Comparison of ENCODE assay signal across 11 cellular contexts in the genomic region with DNA sequence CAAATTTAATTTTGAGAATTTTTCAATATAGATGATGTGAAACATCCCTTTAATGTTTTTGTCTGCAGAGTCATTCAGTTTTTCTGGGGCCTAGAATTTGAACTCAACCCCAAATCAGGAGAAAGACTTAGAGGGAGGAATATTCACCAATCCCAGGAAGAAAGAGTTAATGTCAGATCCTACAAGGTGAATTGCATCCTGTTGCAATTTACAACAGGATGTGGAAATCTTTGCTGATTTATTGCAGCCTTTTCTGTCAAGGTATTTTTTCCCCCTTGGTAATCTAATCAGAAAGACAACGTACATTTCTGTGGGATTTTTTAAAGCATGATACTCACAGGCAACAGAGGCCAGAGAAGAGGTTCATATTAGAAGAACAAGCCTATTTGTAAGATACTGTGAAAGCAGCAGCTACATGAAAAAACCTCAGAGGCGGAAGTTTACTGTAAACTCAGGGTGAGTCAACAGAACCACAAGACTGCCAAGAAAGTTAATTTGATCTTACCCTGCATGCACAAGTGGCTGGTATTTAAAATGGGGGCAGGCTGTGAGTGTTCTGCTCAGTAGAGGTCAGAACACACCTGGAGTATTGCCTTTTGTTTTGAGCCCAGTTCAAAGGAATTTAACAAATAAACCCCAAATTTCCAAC.
DNase-seq lines count a peak whose midpoint lies in the region; ATAC-seq and TF ChIP-seq lines count a peak whose summit lies in the region.
"Had no signal": no experiment of that assay in that cellular context is flagged by ENCODE, and none has a peak within 500 bp of the region (broad histone marks: within the 10 kb centered on the region; RNA-seq: fewer than 3 reads in every experiment).

No MANE protein-coding gene starts in this region.

- intact Hi-C loops in upper lobe of right lung (cut with DNase I), result no loop called here

- peak; percentile 39 for TF ChIP-seq CTCF in foreskin keratinocyte (conservative IDR thresholded peaks at IDR 0.05)
- no peak for TF ChIP-seq CTCF in upper lobe of right lung (IDR thresholded peaks at IDR 0.05)
- no peak for TF ChIP-seq CTCF in glutamatergic neuron (IDR thresholded peaks at IDR 0.05; ENCODE audit: partially characterized antibody, unreplicated experiment)

- H3K27me3 Mint-ChIP-seq in activated naive CD8-positive, alpha-beta T cell, result no peaks in the 10 kb centered on the region
- H3K27me3 Mint-ChIP-seq in activated naive CD8-positive, alpha-beta T cell treated with anti-CD3 and anti-CD28 coated beads for 36 hours, result no peaks in the 10 kb centered on the region
- H3K27me3 Mint-ChIP-seq in T-helper 1 cell treated with Interleukin-12 subunit alpha and Interleukin-12 subunit beta and Interleukin-4 antibody, amounts not matched to agents 30 μg/mL and 1 μg/mL, for 36 hours (ENCODE audit: low read depth), result peaks cover 14% of the 10 kb centered on the region
- no peaks in the 10 kb centered on the region for H3K27me3 Mint-ChIP-seq in glutamatergic neuron (ENCODE audit: unreplicated experiment)
- H3K27me3 Mint-ChIP-seq: stimulated activated memory B cell treated with anti-CD40 and anti-IgM and Interleukin-4, amounts not matched to agents 10 μg/mL and 1 μg/mL and 100 μg/mL, for 72 hours had no signal

- H3K27ac Mint-ChIP-seq in activated naive CD8-positive, alpha-beta T cell, result peak overlapping the region; percentile 7
- no peak overlapping the region for H3K27ac Mint-ChIP-seq in activated naive CD8-positive, alpha-beta T cell treated with anti-CD3 and anti-CD28 coated beads for 36 hours
- H3K27ac Mint-ChIP-seq in T-helper 1 cell treated with Interleukin-12 subunit alpha and Interleukin-12 subunit beta and Interleukin-4 antibody, amounts not matched to agents 30 μg/mL and 1 μg/mL, for 36 hours, result peak overlapping the region; percentile 74
- H3K27ac Mint-ChIP-seq in glutamatergic neuron (ENCODE audit: unreplicated experiment), result no peak overlapping the region
- H3K27ac Mint-ChIP-seq: stimulated activated memory B cell treated with anti-CD40 and anti-IgM and Interleukin-4, amounts not matched to agents 10 μg/mL and 1 μg/mL and 100 μg/mL, for 72 hours had no signal

- H3K9me3 ChIP-seq in upper lobe of right lung, result no peaks in the 10 kb centered on the region

- ATAC-seq in foreskin keratinocyte (peak; percentile 96), upper lobe of right lung (peak; percentile 39)
- ATAC-seq: stimulated activated memory B cell treated with anti-CD40 and anti-IgM and Interleukin-4, amounts not matched to agents 10 μg/mL and 1 μg/mL and 100 μg/mL, for 72 hours had no signal

- peaks cover 57% of the 10 kb centered on the region for H3K4me1 Mint-ChIP-seq in activated naive CD8-positive, alpha-beta T cell (ENCODE audit: low read depth)
- peaks cover 22% of the 10 kb centered on the region for H3K4me1 Mint-ChIP-seq in activated naive CD8-positive, alpha-beta T cell treated with anti-CD3 and anti-CD28 coated beads for 36 hours
- H3K4me1 Mint-ChIP-seq in T-helper 1 cell treated with Interleukin-12 subunit alpha and Interleukin-12 subunit beta and Interleukin-4 antibody, amounts not matched to agents 30 μg/mL and 1 μg/mL, for 36 hours (ENCODE audit: low read depth), result peaks cover 48% of the 10 kb centered on the region
- H3K4me1 Mint-ChIP-seq in glutamatergic neuron (ENCODE audit: low read depth, unreplicated experiment), result no peaks in the 10 kb centered on the region
- H3K4me1 Mint-ChIP-seq: stimulated activated memory B cell treated with anti-CD40 and anti-IgM and Interleukin-4, amounts not matched to agents 10 μg/mL and 1 μg/mL and 100 μg/mL, for 72 hours had no signal

- H3K36me3 ChIP-seq in upper lobe of right lung, result no peaks in the 10 kb centered on the region

- H3K27ac ChIP-seq in foreskin keratinocyte, result no peak overlapping the region
- H3K27ac ChIP-seq in upper lobe of right lung, result no peak overlapping the region
- H3K27ac ChIP-seq: SK-N-MC had no signal

- H3K27me3 ChIP-seq in foreskin keratinocyte (no peaks in the 10 kb centered on the region), upper lobe of right lung (no peaks in the 10 kb centered on the region)

- H3K4me1 ChIP-seq in foreskin keratinocyte (peaks cover 11% of the 10 kb centered on the region), upper lobe of right lung (no peaks in the 10 kb centered on the region)

- H3K9me3 Mint-ChIP-seq in activated naive CD8-positive, alpha-beta T cell (ENCODE audit: low read depth), result no peaks in the 10 kb centered on the region
- no peaks in the 10 kb centered on the region for H3K9me3 Mint-ChIP-seq in activated naive CD8-positive, alpha-beta T cell treated with anti-CD3 and anti-CD28 coated beads for 36 hours
- peaks cover 10% of the 10 kb centered on the region for H3K9me3 Mint-ChIP-seq in T-helper 1 cell treated with Interleukin-12 subunit alpha and Interleukin-12 subunit beta and Interleukin-4 antibody, amounts not matched to agents 30 μg/mL and 1 μg/mL, for 36 hours
- no peaks in the 10 kb centered on the region for H3K9me3 Mint-ChIP-seq in glutamatergic neuron (ENCODE audit: unreplicated experiment)

- no peak for DNase-seq in activated naive CD8-positive, alpha-beta T cell treated with anti-CD3 and anti-CD28 coated beads for 36 hours
- DNase-seq in foreskin keratinocyte, result peak; percentile 74 to 84
- DNase-seq in upper lobe of right lung, result no peak
- DNase-seq in glutamatergic neuron, result no peak
- no peak for DNase-seq in NCI-H187 treated with DMSO at 0.1 percent for 48 hours (lab: John Stamatoyannopoulos, UW)
- no peak for DNase-seq in dermis blood vessel endothelial cell
- DNase-seq: NCI-H1694 had no signal

- H3K4me3 ChIP-seq in upper lobe of right lung, result no peak overlapping the region
- H3K4me3 ChIP-seq: SK-N-MC had no signal

- no peak overlapping the region for H3K4me3 Mint-ChIP-seq in activated naive CD8-positive, alpha-beta T cell
- H3K4me3 Mint-ChIP-seq in activated naive CD8-positive, alpha-beta T cell treated with anti-CD3 and anti-CD28 coated beads for 36 hours, result no peak overlapping the region
- peak overlapping the region; percentile 49 for H3K4me3 Mint-ChIP-seq in T-helper 1 cell treated with Interleukin-12 subunit alpha and Interleukin-12 subunit beta and Interleukin-4 antibody, amounts not matched to agents 30 μg/mL and 1 μg/mL, for 36 hours
- H3K4me3 Mint-ChIP-seq in glutamatergic neuron (ENCODE audit: unreplicated experiment), result no peak overlapping the region
- H3K4me3 Mint-ChIP-seq: stimulated activated memory B cell treated with anti-CD40 and anti-IgM and Interleukin-4, amounts not matched to agents 10 μg/mL and 1 μg/mL and 100 μg/mL, for 72 hours had no signal

- H3K36me3 Mint-ChIP-seq in activated naive CD8-positive, alpha-beta T cell, result peaks cover 4% of the 10 kb centered on the region
- peaks cover 5% of the 10 kb centered on the region for H3K36me3 Mint-ChIP-seq in activated naive CD8-positive, alpha-beta T cell treated with anti-CD3 and anti-CD28 coated beads for 36 hours
- H3K36me3 Mint-ChIP-seq in T-helper 1 cell treated with Interleukin-12 subunit alpha and Interleukin-12 subunit beta and Interleukin-4 antibody, amounts not matched to agents 30 μg/mL and 1 μg/mL, for 36 hours (ENCODE audit: low read depth), result peaks cover 10% of the 10 kb centered on the region
- no peaks in the 10 kb centered on the region for H3K36me3 Mint-ChIP-seq in glutamatergic neuron (ENCODE audit: unreplicated experiment)
- H3K36me3 Mint-ChIP-seq: stimulated activated memory B cell treated with anti-CD40 and anti-IgM and Interleukin-4, amounts not matched to agents 10 μg/mL and 1 μg/mL and 100 μg/mL, for 72 hours had no signal

Comparison
In these comparisons a context has a peak if more than half of its experiments do, and no peak if none do; other contexts are left out.
1. H3K27ac Mint-ChIP-seq: peak in activated naive CD8-positive, alpha-beta T cell (single experiment) and T-helper 1 cell treated with Interleukin-12 subunit alpha and Interleukin-12 subunit beta and Interleukin-4 antibody, amounts not matched to agents 30 μg/mL and 1 μg/mL, for 36 hours (single experiment); none in activated naive CD8-positive, alpha-beta T cell treated with anti-CD3 and anti-CD28 coated beads for 36 hours (single experiment) and glutamatergic neuron (single experiment).
2. DNase-seq: peak in foreskin keratinocyte (2 of 2); none in activated naive CD8-positive, alpha-beta T cell treated with anti-CD3 and anti-CD28 coated beads for 36 hours (single experiment), upper lobe of right lung (single experiment), glutamatergic neuron (single experiment), NCI-H187 treated with DMSO at 0.1 percent for 48 hours (single experiment) and dermis blood vessel endothelial cell (single experiment).